8 cellular contexts compared by ENCODE assay signal in genomic region chr10:11612004-11613001, GRCh38. TPM values are rescaled to one million over a fixed set of nuclear protein-coding genes. Genes with fewer than 3 reads are reported as not detected.
DNase-seq lines count a peak whose midpoint lies in the region; ATAC-seq and TF ChIP-seq lines count a peak whose summit lies in the region.

No MANE protein-coding gene starts in this region.

- H3K4me3 ChIP-seq in left ventricle myocardium inferior (peak overlapping the region; percentile 83), retinal pigment epithelial cell (ENCODE audit: low read length) (peak overlapping the region; percentile 64)

- peak overlapping the region; percentile 80 for H3K4me3 Mint-ChIP-seq in activated CD4-positive, alpha-beta memory T cell treated with anti-CD3 and anti-CD28 coated beads, Interleukin-2, amount 10 ng/mL, durations not matched to agents 7 days and 5 days

- H3K4me1 ChIP-seq in left ventricle myocardium inferior = peaks cover 34% of the 10 kb centered on the region

- CTCF ChIA-PET in activated CD4-positive, alpha-beta memory T cell treated with anti-CD3 and anti-CD28 coated beads, Interleukin-2, amount 10 ng/mL, durations not matched to agents 7 days and 5 days (lab: Charles Lee) = interaction anchor here (0.8 to 1.5 kb wide), 2 partner anchors 96 to 145 kb away, joined by 3 to 4 read pairs; no protein-coding TSS in a partner anchor

- no peak for DNase-seq in activated CD4-positive, alpha-beta memory T cell treated with anti-CD3 and anti-CD28 coated beads, Interleukin-2, amount 10 ng/mL, durations not matched to agents 7 days and 5 days
- DNase-seq in left ventricle myocardium inferior (no peak), retinal pigment epithelial cell (ENCODE audit: low read depth) (no peak), SK-N-DZ (ENCODE audit: low spot score) (no peak), GM13976 (ENCODE audit: low spot score) (no peak)

- in situ Hi-C loops in GM13976 (cut with MboI; ENCODE audit: low sequenced_read_pairs, unreplicated experiment) = no loop called here

- H3K9me3 ChIP-seq in left ventricle myocardium inferior (replicated peaks) = peaks cover 3% of the 10 kb centered on the region

- H3K36me3 Mint-ChIP-seq in activated CD4-positive, alpha-beta memory T cell treated with anti-CD3 and anti-CD28 coated beads, Interleukin-2, amount 10 ng/mL, durations not matched to agents 7 days and 5 days (ENCODE audit: low read depth) = no peaks in the 10 kb centered on the region

- peaks cover 46% of the 10 kb centered on the region for H3K27me3 Mint-ChIP-seq in activated CD4-positive, alpha-beta memory T cell treated with anti-CD3 and anti-CD28 coated beads, Interleukin-2, amount 10 ng/mL, durations not matched to agents 7 days and 5 days

- H3K27ac ChIP-seq in C4-2B = peak overlapping the region; percentile 90
- H3K27ac ChIP-seq in left ventricle myocardium inferior (replicated peaks) = peak overlapping the region; percentile 91

- H3K9me3 Mint-ChIP-seq in activated CD4-positive, alpha-beta memory T cell treated with anti-CD3 and anti-CD28 coated beads, Interleukin-2, amount 10 ng/mL, durations not matched to agents 7 days and 5 days = peaks cover 7% of the 10 kb centered on the region

- peaks cover 28% of the 10 kb centered on the region for H3K4me1 Mint-ChIP-seq in activated CD4-positive, alpha-beta memory T cell treated with anti-CD3 and anti-CD28 coated beads, Interleukin-2, amount 10 ng/mL, durations not matched to agents 7 days and 5 days

- TF ChIP-seq CTCF in C4-2B (conservative IDR thresholded peaks at IDR 0.05) = no peak
- TF ChIP-seq CTCF in left ventricle myocardium inferior (IDR thresholded peaks at IDR 0.05; ENCODE audit: borderline replicate concordance) = no peak
- TF ChIP-seq CTCF in retinal pigment epithelial cell (conservative IDR thresholded peaks at IDR 0.05; ENCODE audit: low read depth, low read length) = no peak
- TF ChIP-seq CTCF in GM13976 (IDR thresholded peaks at IDR 0.05; ENCODE audit: borderline replicate concordance, control extremely low read depth, extremely low read depth, insufficient read depth, missing control alignments) = no peak

- ATAC-seq in HG03520 (IDR thresholded peaks at IDR 0.05; ENCODE audit: unreplicated experiment) (peak; percentile 5), GM19452 (IDR thresholded peaks at IDR 0.05; ENCODE audit: unreplicated experiment) (no peak)

- no peaks in the 10 kb centered on the region for H3K36me3 ChIP-seq in left ventricle myocardium inferior

- no peaks in the 10 kb centered on the region for H3K27me3 ChIP-seq in left ventricle myocardium inferior (ENCODE audit: low read depth)

- intact Hi-C loops in left ventricle myocardium inferior (cut with micrococcal nuclease) = no loop called here

- POLR2A ChIA-PET in activated CD4-positive, alpha-beta memory T cell treated with anti-CD3 and anti-CD28 coated beads, Interleukin-2, amount 10 ng/mL, durations not matched to agents 7 days and 5 days (lab: Charles Lee) = interaction anchor here (0.7 to 1.1 kb wide), 3 partner anchors 20 to 82 kb away, joined by 3 read pairs; no protein-coding TSS in a partner anchor

- peak overlapping the region; percentile 29 for H3K27ac Mint-ChIP-seq in activated CD4-positive, alpha-beta memory T cell treated with anti-CD3 and anti-CD28 coated beads, Interleukin-2, amount 10 ng/mL, durations not matched to agents 7 days and 5 days

RNA-seq across cellular contexts. Expression of gene USP6NL, which starts 0.9 kb away (rescaled TPM):
- total RNA-seq in activated CD4-positive, alpha-beta memory T cell treated with anti-CD3 and anti-CD28 coated beads, Interleukin-2, amount 10 ng/mL, durations not matched to agents 7 days and 5 days = under 1 TPM; 0.80 to 0.83 TPM
- 7.9 TPM for total RNA-seq in left ventricle myocardium inferior
- 15.8 and 19.0 TPM in 2 replicates for polyA plus RNA-seq in SK-N-DZ (2014; cell fraction: cytosol; rRNA removed)
- 12.5 and 13.6 TPM in 2 replicates for polyA plus RNA-seq in SK-N-DZ (2014; cell fraction: nucleus; rRNA removed)
